ENCODE assay signal across 12 cellular contexts in the genomic region with DNA sequence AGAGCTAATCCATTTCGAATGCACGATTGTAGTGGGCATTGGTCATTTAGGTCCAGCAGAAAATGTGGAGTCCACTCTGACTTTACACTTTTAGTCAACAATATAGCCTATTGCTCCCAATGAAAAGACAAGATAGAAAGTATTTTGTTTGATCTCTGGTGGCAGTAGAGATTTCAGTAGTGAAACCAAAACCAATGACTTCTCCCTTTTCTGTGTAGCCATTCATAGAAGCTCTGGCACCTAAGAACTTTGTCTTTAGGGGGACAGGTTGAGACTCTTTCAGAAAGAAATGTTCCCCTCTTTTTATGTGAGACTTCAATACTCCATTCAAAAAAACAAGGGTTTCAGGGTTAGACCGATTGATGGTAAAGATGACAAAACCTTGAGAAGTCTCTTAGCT.
DNase-seq lines count a peak whose midpoint lies in the region; ATAC-seq and TF ChIP-seq lines count a peak whose summit lies in the region.
"Had no signal": no experiment of that assay in that cellular context is flagged by ENCODE, and none has a peak within 500 bp of the region (broad histone marks: within the 10 kb centered on the region; RNA-seq: fewer than 3 reads in every experiment).

No MANE protein-coding gene starts in this region.

- no peaks in the 10 kb centered on the region for H3K27me3 ChIP-seq in neural progenitor cell

- H3K4me1 ChIP-seq in neural progenitor cell = peaks cover 6% of the 10 kb centered on the region

- no peak overlapping the region for H3K27ac ChIP-seq in neural progenitor cell

- H3K27ac Mint-ChIP-seq in neural progenitor cell = no peak overlapping the region
- no peak overlapping the region for H3K27ac Mint-ChIP-seq in activated CD4-positive, alpha-beta memory T cell treated with anti-CD3 and anti-CD28 coated beads, Interleukin-2, amount 10 ng/mL, durations not matched to agents 7 days and 5 days
- H3K27ac Mint-ChIP-seq: activated CD4-positive, alpha-beta memory T cell treated with anti-CD3 and anti-CD28 coated beads for 36 hours; natural killer cell treated with Interleukin-12 subunit alpha and Interleukin-12 subunit beta and Interleukin-15 and Interleukin-18, amount 100 ng/mL, for 72 hours had no signal

- peak; percentile 86 for ATAC-seq in GM19324 (IDR thresholded peaks at IDR 0.05; ENCODE audit: low FRiP score, unreplicated experiment)
- peak; percentile 77 for ATAC-seq in HG02571 (IDR thresholded peaks at IDR 0.05; ENCODE audit: unreplicated experiment)
- peak; percentile 82 for ATAC-seq in HG03139 (IDR thresholded peaks at IDR 0.05; ENCODE audit: unreplicated experiment)
- ATAC-seq: natural killer cell treated with Interleukin-12 subunit alpha and Interleukin-12 subunit beta and Interleukin-15 and Interleukin-18, amount 100 ng/mL, for 72 hours; right cardiac atrium had no signal

- H3K4me3 Mint-ChIP-seq in neural progenitor cell = no peak overlapping the region
- H3K4me3 Mint-ChIP-seq in activated CD4-positive, alpha-beta memory T cell treated with anti-CD3 and anti-CD28 coated beads, Interleukin-2, amount 10 ng/mL, durations not matched to agents 7 days and 5 days = no peak overlapping the region
- H3K4me3 Mint-ChIP-seq: activated CD4-positive, alpha-beta memory T cell treated with anti-CD3 and anti-CD28 coated beads for 36 hours; natural killer cell treated with Interleukin-12 subunit alpha and Interleukin-12 subunit beta and Interleukin-15 and Interleukin-18, amount 100 ng/mL, for 72 hours had no signal

- CTCF ChIA-PET in activated CD4-positive, alpha-beta memory T cell treated with anti-CD3 and anti-CD28 coated beads, Interleukin-2, amount 10 ng/mL, durations not matched to agents 7 days and 5 days (lab: Charles Lee) = no interaction called here

- no peaks in the 10 kb centered on the region for H3K79me2 ChIP-seq in neural progenitor cell (ENCODE audit: low read depth)

- peaks cover 5% of the 10 kb centered on the region for H3K4me1 Mint-ChIP-seq in neural progenitor cell
- H3K4me1 Mint-ChIP-seq in activated CD4-positive, alpha-beta memory T cell treated with anti-CD3 and anti-CD28 coated beads, Interleukin-2, amount 10 ng/mL, durations not matched to agents 7 days and 5 days = no peaks in the 10 kb centered on the region

- no peak overlapping the region for H3K4me3 ChIP-seq in neural progenitor cell

- no peaks in the 10 kb centered on the region for H3F3A ChIP-seq in neural progenitor cell (ENCODE audit: low read depth)

- TF ChIP-seq CTCF in neural progenitor cell (IDR thresholded peaks at IDR 0.05) = no peak

- no peaks in the 10 kb centered on the region for H3K36me3 ChIP-seq in neural progenitor cell

- DNase-seq in neural progenitor cell (ENCODE audit: low spot score) = no peak
- no peak for DNase-seq in germinal center (ENCODE audit: low spot score)
- DNase-seq in activated CD4-positive, alpha-beta memory T cell treated with anti-CD3 and anti-CD28 coated beads, Interleukin-2, amount 10 ng/mL, durations not matched to agents 7 days and 5 days = no peak
- DNase-seq in activated CD4-positive, alpha-beta T cell treated with anti-CD3 and anti-CD28 coated beads for 1 hour = no peak
- DNase-seq: activated CD4-positive, alpha-beta memory T cell treated with anti-CD3 and anti-CD28 coated beads for 36 hours; activated naive CD4-positive, alpha-beta T cell; NCI-H2227 treated with DMSO at 0.1 percent for 48 hours; right cardiac atrium had no signal

- H3K36me3 Mint-ChIP-seq in neural progenitor cell = no peaks in the 10 kb centered on the region
- H3K36me3 Mint-ChIP-seq in activated CD4-positive, alpha-beta memory T cell treated with anti-CD3 and anti-CD28 coated beads, Interleukin-2, amount 10 ng/mL, durations not matched to agents 7 days and 5 days (ENCODE audit: low read depth) = no peaks in the 10 kb centered on the region
- H3K36me3 Mint-ChIP-seq: activated CD4-positive, alpha-beta memory T cell treated with anti-CD3 and anti-CD28 coated beads for 36 hours; natural killer cell treated with Interleukin-12 subunit alpha and Interleukin-12 subunit beta and Interleukin-15 and Interleukin-18, amount 100 ng/mL, for 72 hours had no signal

- H3K9me3 ChIP-seq in neural progenitor cell (ENCODE audit: low read depth) = no peaks in the 10 kb centered on the region

- peaks cover 3% of the 10 kb centered on the region for H3K9me3 Mint-ChIP-seq in neural progenitor cell
- H3K9me3 Mint-ChIP-seq in activated CD4-positive, alpha-beta memory T cell treated with anti-CD3 and anti-CD28 coated beads, Interleukin-2, amount 10 ng/mL, durations not matched to agents 7 days and 5 days = peaks cover 5% of the 10 kb centered on the region
- H3K9me3 Mint-ChIP-seq: activated CD4-positive, alpha-beta memory T cell treated with anti-CD3 and anti-CD28 coated beads for 36 hours had no signal

- peak overlapping the region; percentile 40 for H2AFZ ChIP-seq in neural progenitor cell (replicated peaks)

- H3K9ac ChIP-seq in neural progenitor cell = no peak overlapping the region

- no peaks in the 10 kb centered on the region for H4K20me1 ChIP-seq in neural progenitor cell (ENCODE audit: low read depth)

- H3K27me3 Mint-ChIP-seq in neural progenitor cell (ENCODE audit: insufficient read depth, low read depth) = no peaks in the 10 kb centered on the region
- no peaks in the 10 kb centered on the region for H3K27me3 Mint-ChIP-seq in activated CD4-positive, alpha-beta memory T cell treated with anti-CD3 and anti-CD28 coated beads, Interleukin-2, amount 10 ng/mL, durations not matched to agents 7 days and 5 days
- H3K27me3 Mint-ChIP-seq: activated CD4-positive, alpha-beta memory T cell treated with anti-CD3 and anti-CD28 coated beads for 36 hours; natural killer cell treated with Interleukin-12 subunit alpha and Interleukin-12 subunit beta and Interleukin-15 and Interleukin-18, amount 100 ng/mL, for 72 hours had no signal

- POLR2A ChIA-PET in activated CD4-positive, alpha-beta memory T cell treated with anti-CD3 and anti-CD28 coated beads, Interleukin-2, amount 10 ng/mL, durations not matched to agents 7 days and 5 days (lab: Charles Lee) = no interaction called here

- H3K4me2 ChIP-seq in neural progenitor cell = no peak overlapping the region
